Comparison of ENCODE assay signal across 8 cellular contexts in the genomic region with DNA sequence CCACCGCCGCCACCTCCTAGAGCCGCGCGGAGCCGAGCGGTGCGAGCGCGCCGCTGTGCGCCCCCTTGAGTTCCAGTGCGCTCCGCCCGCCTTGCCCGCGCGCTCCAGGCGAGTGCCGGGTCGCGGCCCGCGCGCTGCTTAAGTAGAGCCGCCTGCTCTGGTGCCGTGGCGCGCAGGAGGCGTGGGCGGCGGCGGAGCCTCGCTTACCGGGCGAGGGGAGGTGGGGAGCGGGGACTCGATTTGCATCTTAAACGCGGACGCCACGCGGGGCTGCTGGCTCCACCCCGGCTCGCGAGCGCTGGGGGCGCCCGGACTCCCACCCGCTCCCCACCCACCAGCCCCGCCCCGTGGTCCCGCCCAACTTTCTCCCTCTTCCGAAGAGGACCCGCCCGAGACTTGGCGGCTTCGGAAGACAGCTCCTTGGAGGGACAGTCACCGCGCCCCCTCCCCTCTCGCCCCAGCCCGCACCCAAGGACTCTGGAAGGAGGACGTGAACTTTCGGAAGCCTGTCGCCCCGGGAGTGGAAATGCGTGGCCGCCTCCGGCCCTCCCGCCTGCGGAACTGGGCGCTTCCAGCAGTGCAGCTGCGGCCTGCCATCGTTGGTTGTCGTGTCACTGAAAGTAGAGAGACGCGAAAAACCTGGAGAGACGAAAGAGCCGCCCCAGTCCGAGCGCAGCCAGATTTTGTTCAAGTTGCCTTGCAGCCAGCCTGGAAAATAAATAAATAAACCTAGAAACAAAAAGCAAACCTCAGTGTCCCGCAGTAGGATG. TPM values are rescaled to one million over a fixed set of nuclear protein-coding genes. Genes with fewer than 3 reads are reported as not detected.
DNase-seq lines count a peak whose midpoint lies in the region; ATAC-seq and TF ChIP-seq lines count a peak whose summit lies in the region.

A gene (minus strand): TSS at position 114 of the 770 bp plus-strand sequence. CDS start 257 bp downstream, outside the sequence.

- H3K36me3 ChIP-seq in left ventricle myocardium inferior, result no peaks in the 10 kb centered on the region
- no peaks in the 10 kb centered on the region for H3K36me3 ChIP-seq in prostate gland
- no peaks in the 10 kb centered on the region for H3K36me3 ChIP-seq in upper lobe of right lung

- H3K27ac ChIP-seq in left ventricle myocardium inferior (replicated peaks) (peak within 1 kb of the TSS; percentile 89), prostate gland (peak within 1 kb of the TSS; percentile 69 to 74), upper lobe of right lung (peak within 1 kb of the TSS; percentile 92)

- TF ChIP-seq CTCF in left ventricle myocardium inferior (IDR thresholded peaks at IDR 0.05; ENCODE audit: borderline replicate concordance) (peak; percentile 56), prostate gland (IDR thresholded peaks at IDR 0.05) (peak in 2 of 4 experiments; percentile 26 to 38), upper lobe of right lung (IDR thresholded peaks at IDR 0.05) (peak; percentile 31)

- POLR2A ChIA-PET in T-cell (lab: Charles Lee), result interaction anchor here in 1 of 2 donors (0.5 kb wide), 1 partner anchor 138 kb away, joined by 6 read pairs; no protein-coding TSS in a partner anchor

- DNase-seq in G401 (ENCODE audit: low spot score), result peak; percentile 64
- peak; percentile 47 to 55 for DNase-seq in Kasumi-1 (lab: John Stamatoyannopoulos, UW)
- peak; percentile 36 to 79 (median 64) for DNase-seq in T-cell
- DNase-seq in amniotic stem cell (lab: John Stamatoyannopoulos, UW), result peak; percentile 73
- peak; percentile 93 for DNase-seq in left ventricle myocardium inferior
- DNase-seq in prostate gland (ENCODE audit: low spot score), result peak; percentile 63
- peak; percentile 95 for DNase-seq in upper lobe of right lung

- TF ChIP-seq POLR2A in prostate gland (IDR thresholded peaks at IDR 0.05), result peak; percentile 19

- H3K9me3 ChIP-seq in left ventricle myocardium inferior (replicated peaks) (no peaks in the 10 kb centered on the region), prostate gland (no peaks in the 10 kb centered on the region), upper lobe of right lung (no peaks in the 10 kb centered on the region)

- peaks cover 29 to 34% (median 33%) of the 10 kb centered on the region in 3 donors for H3K4me1 Mint-ChIP-seq in T-cell

- peak within 1 kb of the TSS; percentile 49 to 58 for H3K27ac Mint-ChIP-seq in T-cell

- under 1% methylated on average over 76 of the region's 82 CpGs for WGBS in prostate gland

- peaks cover 53% of the 10 kb centered on the region for H3K4me1 ChIP-seq in left ventricle myocardium inferior
- H3K4me1 ChIP-seq in prostate gland (replicated peaks), result no peaks in the 10 kb centered on the region
- peaks cover 7% of the 10 kb centered on the region for H3K4me1 ChIP-seq in upper lobe of right lung

- in situ Hi-C loops in G401 (cut with HindIII; ENCODE audit: low sequenced_read_pairs), result no loop called here

- H3K27me3 Mint-ChIP-seq in T-cell, result peaks cover 5 to 19% of the 10 kb centered on the region in 2 donors

- H3K4me3 Mint-ChIP-seq in T-cell, result peak within 1 kb of the TSS; percentile 78 to 84 (median 81)

- H3K27me3 ChIP-seq in left ventricle myocardium inferior (ENCODE audit: low read depth), result no peaks in the 10 kb centered on the region
- H3K27me3 ChIP-seq in prostate gland (replicated peaks; ENCODE audit: insufficient read depth), result peaks cover 3% of the 10 kb centered on the region
- no peaks in the 10 kb centered on the region for H3K27me3 ChIP-seq in upper lobe of right lung

- H3K9me3 Mint-ChIP-seq in T-cell, result no peaks in the 10 kb centered on the region

- H3K4me3 ChIP-seq in left ventricle myocardium inferior (peak within 1 kb of the TSS; percentile 94), prostate gland (peak within 1 kb of the TSS; percentile 53 to 54), upper lobe of right lung (peak within 1 kb of the TSS; percentile 86)

- CTCF ChIA-PET in T-cell (lab: Charles Lee), result interaction anchor here (0.5 to 3.0 kb wide), 6 partner anchors 8 to 331 kb away, joined by 3 to 10 read pairs (median 6); no protein-coding TSS in a partner anchor

- ATAC-seq in GM21737 (IDR thresholded peaks at IDR 0.05; ENCODE audit: unreplicated experiment) (peak; percentile 61), T-cell (replicated peaks in 1 of 4) (peak; percentile 76 to 83 (median 81)), upper lobe of right lung (peak; percentile 85)

- intact Hi-C loops in left ventricle myocardium inferior (cut with micrococcal nuclease), result loop anchor here (10.0 kb wide), 1 partner anchor 62 kb away; no protein-coding TSS in a partner anchor
- intact Hi-C loops in prostate gland (cut with DNase I), result loop anchor here (5.0 kb wide), 1 partner anchor 219 kb away; no protein-coding TSS in a partner anchor
- intact Hi-C loops in upper lobe of right lung (cut with DNase I), result loop anchor here (10.0 kb wide), 1 partner anchor 222 kb away; no protein-coding TSS in a partner anchor

- no peaks in the 10 kb centered on the region for H3K36me3 Mint-ChIP-seq in T-cell

RNA-seq across cellular contexts. Expression of the gene that starts here (rescaled TPM):
- total RNA-seq in G401 (2014; rRNA removed; shearing (Covaris generic)), result 0.07 TPM in 1 of 2 replicates, not detected in the other
- 1 to 10 TPM; 3.8 to 8.7 (median 6.2) TPM for total RNA-seq in T-cell
- 37.2 TPM for total RNA-seq in left ventricle myocardium inferior
- total RNA-seq in prostate gland, result 100 to 1,000 TPM in 1 of 2 donors, 10 to 100 TPM in 1; 21.5 to 111 TPM
- 152 TPM for total RNA-seq in upper lobe of right lung

Comparison
In these comparisons a context has a peak if more than half of its experiments do, and no peak if none do; other contexts are left out.
1. Peak in every context shown above with its lines: DNase-seq, ATAC-seq, H3K4me3 ChIP-seq and H3K27ac ChIP-seq.
2. Peak in DNase-seq in G401; RNA of the gene not detected or under 1 TPM.